12 cellular contexts compared by ENCODE assay signal in the genomic region with DNA sequence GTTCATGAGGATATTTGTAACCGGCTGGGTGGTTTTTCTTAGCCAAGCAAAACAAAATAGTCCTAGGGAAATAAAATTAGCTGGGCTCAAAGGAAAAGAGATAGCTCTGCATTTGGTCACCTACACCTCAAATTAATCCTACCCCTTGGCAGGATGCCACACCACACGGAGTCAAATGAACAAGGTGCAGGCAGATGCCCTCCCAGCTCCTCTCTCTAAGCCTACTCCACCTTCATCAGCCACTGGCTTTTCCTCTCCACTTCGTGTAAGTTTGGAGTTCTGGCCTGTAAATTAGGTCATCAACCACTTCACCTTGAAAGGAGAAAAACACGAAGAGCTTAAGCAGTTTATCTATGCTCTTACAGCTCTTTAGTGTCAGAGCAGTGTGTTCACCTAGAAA. TPM values are rescaled to one million over a fixed set of nuclear protein-coding genes. Genes with fewer than 3 reads are reported as not detected.
DNase-seq lines count a peak whose midpoint lies in the region; ATAC-seq and TF ChIP-seq lines count a peak whose summit lies in the region.
"Had no signal": no experiment of that assay in that cellular context is flagged by ENCODE, and none has a peak within 500 bp of the region (broad histone marks: within the 10 kb centered on the region; RNA-seq: fewer than 3 reads in every experiment).

No MANE protein-coding gene starts in this region.

- H3K9me3 ChIP-seq in iPS-20b (ENCODE audit: insufficient read depth, low read depth, low read length): no peaks in the 10 kb centered on the region
- H3K9me3 ChIP-seq: adrenal gland, esophagus squamous epithelium, transverse colon had no signal

- peaks cover 4% of the 10 kb centered on the region; the same call in 1 of the 2 replicates for H3K36me3 ChIP-seq in iPS-20b (ENCODE audit: insufficient read depth, low read depth, low read length)
- H3K36me3 ChIP-seq: adrenal gland, esophagus squamous epithelium, transverse colon had no signal

- no peak overlapping the region for H3K27ac Mint-ChIP-seq in type B pancreatic cell
- H3K27ac Mint-ChIP-seq: activated B cell treated with CpG ODN at 0.5 μM for 24 hours had no signal

- peaks cover 47% of the 10 kb centered on the region for H3K27me3 Mint-ChIP-seq in type B pancreatic cell

- peak overlapping the region; percentile 90 for H3K4me3 Mint-ChIP-seq in type B pancreatic cell

- no peaks in the 10 kb centered on the region for H3K36me3 Mint-ChIP-seq in type B pancreatic cell

- H3K9me3 Mint-ChIP-seq in type B pancreatic cell: no peaks in the 10 kb centered on the region
- H3K9me3 Mint-ChIP-seq: activated B cell treated with CpG ODN at 0.5 μM for 24 hours had no signal

- H3K27ac ChIP-seq in iPS-20b (ENCODE audit: low read length): no peak overlapping the region
- H3K27ac ChIP-seq: adrenal gland, esophagus squamous epithelium, transverse colon had no signal

- peak overlapping the region; percentile 56; the same call in 1 of the 2 replicates for H3K9ac ChIP-seq in iPS-20b (ENCODE audit: low read depth, low read length)

- H3K4me1 Mint-ChIP-seq in type B pancreatic cell (ENCODE audit: unreplicated experiment): peaks cover 19% of the 10 kb centered on the region

- H3K4me1 ChIP-seq in iPS-20b (ENCODE audit: insufficient read depth, low read length): peaks cover 17% of the 10 kb centered on the region; the same call in 1 of the 2 replicates

- peak overlapping the region; percentile 79 for H3K4me3 ChIP-seq in iPS-20b (ENCODE audit: low read length)

- TF ChIP-seq CTCF in type B pancreatic cell (conservative IDR thresholded peaks at IDR 0.05): no peak

- DNase-seq in left cardiac atrium (peak; percentile 36), left ventricle myocardium superior (no peak), RPMI8226 (peak; percentile 52), type B pancreatic cell (ENCODE audit: extremely low spot score, unreplicated experiment) (no peak), DMS79 treated with DMSO at 0.1 percent for 48 hours (lab: John Stamatoyannopoulos, UW) (no peak)
- DNase-seq: activated B cell treated with CpG ODN at 0.5 μM for 24 hours, adrenal gland, esophagus squamous epithelium, transverse colon had no signal

- intact Hi-C loops in left cardiac atrium (cut with DNase I) (no loop called here), left ventricle myocardium superior (cut with micrococcal nuclease) (no loop called here)

- ATAC-seq in left cardiac atrium (peak; percentile 18 to 31), left ventricle myocardium superior (no peak), HG03097 (IDR thresholded peaks at IDR 0.05; ENCODE audit: low FRiP score, unreplicated experiment) (no peak), HG02981 (IDR thresholded peaks at IDR 0.05; ENCODE audit: unreplicated experiment) (no peak)

- H3K27me3 ChIP-seq in iPS-20b (ENCODE audit: insufficient read depth, low read length): peaks cover 46% of the 10 kb centered on the region
- H3K27me3 ChIP-seq: adrenal gland had no signal

RNA-seq across cellular contexts. Expression of gene DDIT4L, which starts 1.4 kb away (rescaled TPM):
- total RNA-seq in left cardiac atrium (1 to 10 TPM; 6.1 to 8.5 TPM), left ventricle myocardium superior (0.37 TPM), type B pancreatic cell (ENCODE audit: low replicate concordance) (5.7 and 6.7 TPM in 2 replicates)
- total RNA-seq: activated B cell treated with CpG ODN at 0.5 μM for 24 hours had no signal

Comparison
In these comparisons a context has a peak if more than half of its experiments do, and no peak if none do; other contexts are left out.
1. ATAC-seq: peak in left cardiac atrium (2 of 2); none in left ventricle myocardium superior (single experiment), HG03097 (single experiment) and HG02981 (single experiment).
2. DNase-seq: peak in left cardiac atrium (single experiment) and RPMI8226 (single experiment); none in left ventricle myocardium superior (single experiment), type B pancreatic cell (single experiment) and DMS79 treated with DMSO at 0.1 percent for 48 hours (single experiment).